Comparison of ENCODE assay signal across 1 cellular context in genomic region chr2:181810823-181811695, GRCh38.
TF ChIP-seq lines count a peak whose summit lies in the region.

No MANE protein-coding gene starts in this region.

TF ChIP-seq in HCT116, 20 proteins besides CTCF, POLR2A, EP300 and RAD21 (continued from another document):
- TF ChIP-seq ZBTB33 (IDR thresholded peaks at IDR 0.05; ENCODE audit: extremely low read depth, insufficient replicate concordance, low read length) (peak; percentile 86), TCF7L2 (IDR thresholded peaks at IDR 0.05; ENCODE audit: borderline replicate concordance, extremely low read depth, insufficient read depth, insufficient read length) (peak; percentile 99), ATF3 (IDR thresholded peaks at IDR 0.05) (peak; percentile 84; the same call in 1 of the 2 replicates), POLR2AphosphoS5 (IDR thresholded peaks at IDR 0.05; ENCODE audit: low read depth, low read length) (peak; percentile 88), EZH2 (IDR thresholded peaks at IDR 0.05) (no peak), CBX3 (IDR thresholded peaks at IDR 0.05; ENCODE audit: low read depth) (peak; percentile 100), ELF1 (IDR thresholded peaks at IDR 0.05; ENCODE audit: borderline replicate concordance, low read depth) (no peak; the same call in 1 of the 2 replicates), FOSL1 (IDR thresholded peaks at IDR 0.05; ENCODE audit: low read depth) (peak; percentile 100), EGR1 (IDR thresholded peaks at IDR 0.05; ENCODE audit: low read depth) (peak; percentile 47; the same call in 1 of the 2 replicates), SRF (IDR thresholded peaks at IDR 0.05; ENCODE audit: low read depth) (peak; percentile 93), ZFX (IDR thresholded peaks at IDR 0.05) (no peak), SP1 (IDR thresholded peaks at IDR 0.05; ENCODE audit: low read depth) (peak; percentile 100), MAX (IDR thresholded peaks at IDR 0.05) (peak; percentile 84)
